8 cellular contexts compared by ENCODE assay signal in the genomic region with DNA sequence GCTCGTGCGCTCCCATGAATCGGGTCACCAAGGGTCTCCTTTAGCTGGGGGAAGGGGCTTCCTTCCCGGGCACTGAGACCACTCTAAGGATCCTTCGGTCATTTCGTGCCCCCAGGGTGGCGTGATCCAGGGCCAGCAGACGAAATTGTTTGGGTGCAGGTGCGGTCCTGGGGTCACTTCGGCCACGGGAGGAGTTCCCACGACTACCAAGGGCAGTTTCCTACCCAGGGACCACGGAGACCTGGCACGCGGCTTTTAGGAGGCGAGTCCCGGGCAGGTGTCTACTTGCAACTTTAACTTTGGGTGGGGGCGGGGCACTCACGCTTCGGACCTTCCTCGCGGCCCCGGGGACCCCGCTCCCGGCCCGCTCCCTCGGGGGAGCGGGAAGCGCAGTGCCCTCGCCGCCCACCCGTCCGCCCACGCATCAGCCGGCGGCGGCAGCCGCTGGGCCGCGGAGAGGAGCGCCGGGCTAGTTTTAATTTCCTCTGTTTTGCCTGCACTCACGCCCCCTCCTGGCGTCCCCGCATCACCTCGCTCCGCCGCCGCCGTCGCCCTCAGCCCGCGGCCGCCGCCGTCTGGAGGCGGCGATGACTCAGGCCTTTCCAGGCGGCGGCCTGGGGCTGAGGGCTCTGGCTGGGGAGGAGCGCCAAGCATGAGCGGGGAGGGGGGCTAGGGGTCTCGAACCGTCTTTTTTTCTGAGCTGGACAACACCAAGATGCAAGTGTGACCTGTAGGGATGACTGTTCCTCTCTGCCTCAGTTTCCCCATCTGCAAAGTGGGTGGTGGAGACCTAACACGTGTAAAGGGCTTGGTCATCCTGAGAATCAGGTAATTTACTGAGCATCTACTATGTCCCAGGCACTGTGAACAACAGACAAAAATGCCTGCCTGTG.
DNase-seq lines count a peak whose midpoint lies in the region; ATAC-seq and TF ChIP-seq lines count a peak whose summit lies in the region.

No MANE protein-coding gene starts in this region.

- no peak for ATAC-seq in GM19324 (IDR thresholded peaks at IDR 0.05; ENCODE audit: low FRiP score, unreplicated experiment)

- DNase-seq in AG09319 (ENCODE audit: extremely low read depth, low read depth): peak; percentile 40
- peak; percentile 89 for DNase-seq in GM20000 (ENCODE audit: low spot score)
- DNase-seq in NCI-H2227 (lab: John Stamatoyannopoulos, UW; ENCODE audit: unreplicated experiment): peak; percentile 88
- DNase-seq in activated CD4-positive, CD25-positive, alpha-beta regulatory T cell treated with anti-CD3 and anti-CD28 coated beads, Interleukin-2, amount 50 U/mL, for 72 hours: peak; percentile 83
- peak; percentile 65 for DNase-seq in cerebellar cortex (ENCODE audit: low spot score)
- DNase-seq in left kidney (ENCODE audit: low read depth, low spot score): peak; percentile 93
- peak; percentile 85 to 87 for DNase-seq in stimulated activated CD4-positive, alpha-beta T cell treated with anti-CD3 and anti-CD28 coated beads, Interleukin-2, amount 100 ng/mL, for 24 hours

- TF ChIP-seq CTCF in AG09319 (IDR thresholded peaks at IDR 0.05; ENCODE audit: low read depth, low read length) (peak; percentile 32), GM20000 (IDR thresholded peaks at IDR 0.05; ENCODE audit: extremely low read depth, missing control alignments) (peak; percentile 65)

Comparison
In these comparisons a context has a peak if more than half of its experiments do, and no peak if none do; other contexts are left out.
1. DNase-seq: peak in every context shown above with its lines; median percentile 93 in left kidney; 89 in GM20000; 88 in NCI-H2227; 86 in stimulated activated CD4-positive, alpha-beta T cell treated with anti-CD3 and anti-CD28 coated beads, Interleukin-2, amount 100 ng/mL, for 24 hours; 83 in activated CD4-positive, CD25-positive, alpha-beta regulatory T cell treated with anti-CD3 and anti-CD28 coated beads, Interleukin-2, amount 50 U/mL, for 72 hours; 65 in cerebellar cortex; 40 in AG09319.